Comparison of ENCODE assay signal across 9 cellular contexts in genomic region chr4:143911528-143912407, GRCh38. TPM values are rescaled to one million over a fixed set of nuclear protein-coding genes. Genes with fewer than 3 reads are reported as not detected.
A peak's percentile ranks its signal among the peaks of the same experiment; 100 is the strongest.
DNase-seq lines count a peak whose midpoint lies in the region; ATAC-seq and TF ChIP-seq lines count a peak whose summit lies in the region.
"Not testable (repeated sequence)": the region's sequence is repeated elsewhere in the genome, so short reads cannot be mapped to it uniquely, and the experiment has no call there.
"Had no signal": no experiment of that assay in that cellular context is flagged by ENCODE, and none has a peak within 500 bp of the region (broad histone marks: within the 10 kb centered on the region; RNA-seq: fewer than 3 reads in every experiment).

No MANE protein-coding gene starts in this region.

- ATAC-seq in GM18870 (IDR thresholded peaks at IDR 0.05; ENCODE audit: unreplicated experiment) (peak; percentile 32), HG02623 (IDR thresholded peaks at IDR 0.05; ENCODE audit: unreplicated experiment) (peak; percentile 64), lower lobe of right lung (peak; percentile 72 to 83)

- H3K36me3 ChIP-seq in MG63, lower lobe of right lung: not testable (repeated sequence)

- DNase-seq in AG20443 (ENCODE audit: low spot score) (peak; percentile 20), MG63 (peak; percentile 49), activated T-cell treated with anti-CD3 and anti-CD28 coated beads for 48 hours (ENCODE audit: low read depth) (peak; percentile 39), lower lobe of right lung (peak; percentile 69)
- DNase-seq in effector CD4-positive, alpha-beta T cell = peak; percentile 3
- DNase-seq in stimulated activated CD4-positive, alpha-beta T cell treated with anti-CD3 and anti-CD28 coated beads, Interleukin-2, amount 100 ng/mL, for 48 hours = peak; percentile 2 to 10

- not testable (repeated sequence) for H3K4me1 ChIP-seq in lower lobe of right lung

- H3K4me3 ChIP-seq in MG63 (peak overlapping the region; percentile 53), lower lobe of right lung (peak overlapping the region; percentile 49)

- H3K27ac ChIP-seq in lower lobe of right lung = peak overlapping the region; percentile 53

- intact Hi-C loops in lower lobe of right lung (cut with DNase I) = not testable (repeated sequence)

- not testable (repeated sequence) for TF ChIP-seq CTCF in lower lobe of right lung (IDR thresholded peaks at IDR 0.05)

- H3K27me3 ChIP-seq in MG63; lower lobe of right lung (ENCODE audit: low read depth): not testable (repeated sequence)

- H3K9me3 ChIP-seq in MG63, lower lobe of right lung: not testable (repeated sequence)

RNA-seq across cellular contexts. Expression of gene GYPE, which starts 6.4 kb away (rescaled TPM):
- 0.10 and 0.20 TPM in 2 replicates for total RNA-seq in MG63 (2014; rRNA removed; shearing (Covaris generic); ENCODE audit: low replicate concordance)
- total RNA-seq in lower lobe of right lung = 2.5 TPM
- total RNA-seq: progenitor cell of endocrine pancreas had no signal

Comparison
In these comparisons a context has a peak if more than half of its experiments do, and no peak if none do; other contexts are left out.
1. Peak in every context shown above with its lines: DNase-seq, ATAC-seq, H3K4me3 ChIP-seq and H3K27ac ChIP-seq.
2. DNase-seq: peak in every context shown above with its lines; median percentile 69 in lower lobe of right lung; 49 in MG63; 39 in activated T-cell treated with anti-CD3 and anti-CD28 coated beads for 48 hours; 20 in AG20443; 6 in stimulated activated CD4-positive, alpha-beta T cell treated with anti-CD3 and anti-CD28 coated beads, Interleukin-2, amount 100 ng/mL, for 48 hours; 3 in effector CD4-positive, alpha-beta T cell.